8 cellular contexts compared by ENCODE assay signal in genomic region chr13:64723735-64724134, GRCh38.
DNase-seq lines count a peak whose midpoint lies in the region; FAIRE-seq and TF ChIP-seq lines count a peak whose summit lies in the region.
"Had no signal": no experiment of that assay in that cellular context is flagged by ENCODE, and none has a peak within 500 bp of the region (broad histone marks: within the 10 kb centered on the region; RNA-seq: fewer than 3 reads in every experiment).

No MANE protein-coding gene starts in this region.

- H3K9me3 ChIP-seq in SJSA1 (replicated peaks) = no peaks in the 10 kb centered on the region

- no peak for TF ChIP-seq POLR2A in GM12892 (IDR thresholded peaks at IDR 0.05; ENCODE audit: low read depth, low read length)

- H3K36me3 ChIP-seq in SJSA1 = no peaks in the 10 kb centered on the region

- peak; percentile 43 for DNase-seq in HEK293T (ENCODE audit: extremely low spot score)
- DNase-seq in SJSA1 (ENCODE audit: low read depth in 1 of 2, low spot score in 2 of 2) = peak; percentile 68 to 87
- DNase-seq in fibroblast of pulmonary artery (ENCODE audit: low read depth) = peak; percentile 97
- DNase-seq in skeletal muscle cell (ENCODE audit: low read depth) = peak; percentile 82
- DNase-seq in activated CD4-positive, alpha-beta T cell treated with anti-CD3 and anti-CD28 coated beads for 48 hours = no peak
- DNase-seq in GM12892 (ENCODE audit: insufficient read length) = no peak
- no peak for DNase-seq in DMS153 treated with DMSO at 0.1 percent for 48 hours (lab: John Stamatoyannopoulos, UW; ENCODE audit: unreplicated experiment)
- DNase-seq: naive thymus-derived CD4-positive, alpha-beta T cell had no signal

- H3K4me1 ChIP-seq in SJSA1 (replicated peaks) = peaks cover 15% of the 10 kb centered on the region

- no peak for TF ChIP-seq CTCF in fibroblast of pulmonary artery (IDR thresholded peaks at IDR 0.05; ENCODE audit: low read length, missing control alignments)

- no peak for FAIRE-seq in GM12892 (lab: Jason Lieb, UNC)

- H3K27me3 ChIP-seq in SJSA1 (replicated peaks) = no peaks in the 10 kb centered on the region

- CTCF ChIA-PET in HEK293T (lab: Yijun Ruan, JAX) = interaction anchor here (0.5 kb wide), 1 partner anchor 1839 kb away, joined by 3 read pairs; no protein-coding TSS in a partner anchor

- H3K4me3 ChIP-seq in SJSA1 (no peak overlapping the region), fibroblast of pulmonary artery (replicated peaks; ENCODE audit: low read depth, low read length) (no peak overlapping the region), skeletal muscle cell (ENCODE audit: low read depth, low read length) (no peak overlapping the region)

- H3K27ac ChIP-seq in SJSA1 = peak overlapping the region; percentile 73

- POLR2A ChIA-PET in HEK293T (lab: Yijun Ruan, JAX) = no interaction called here

TF ChIP-seq in HEK293T, 16 proteins besides CTCF, POLR2A, EP300 and RAD21:
- no peak for TF ChIP-seq LEF1 (IDR thresholded peaks at IDR 0.05; ENCODE audit: borderline replicate concordance)
- TF ChIP-seq L3MBTL2 (conservative IDR thresholded peaks at IDR 0.05) = no peak
- no peak for TF ChIP-seq FOXM1 (IDR thresholded peaks at IDR 0.05; ENCODE audit: borderline replicate concordance)
- TF ChIP-seq CTBP1 (IDR thresholded peaks at IDR 0.05; ENCODE audit: borderline replicate concordance) = no peak
- no peak for TF ChIP-seq BHLHE40 (IDR thresholded peaks at IDR 0.05; ENCODE audit: borderline replicate concordance)
- no peak for TF ChIP-seq NFRKB (IDR thresholded peaks at IDR 0.05)
- no peak for TF ChIP-seq FOXK2 (IDR thresholded peaks at IDR 0.05)
- TF ChIP-seq FOXA1 (IDR thresholded peaks at IDR 0.05) = no peak
- TF ChIP-seq SUZ12 (IDR thresholded peaks at IDR 0.05) = no peak
- TF ChIP-seq HDGF (IDR thresholded peaks at IDR 0.05; ENCODE audit: borderline replicate concordance) = no peak
- TF ChIP-seq ELF4 (IDR thresholded peaks at IDR 0.05) = no peak
- TF ChIP-seq SP1 (IDR thresholded peaks at IDR 0.05) = no peak
- TF ChIP-seq, protein P1, sequence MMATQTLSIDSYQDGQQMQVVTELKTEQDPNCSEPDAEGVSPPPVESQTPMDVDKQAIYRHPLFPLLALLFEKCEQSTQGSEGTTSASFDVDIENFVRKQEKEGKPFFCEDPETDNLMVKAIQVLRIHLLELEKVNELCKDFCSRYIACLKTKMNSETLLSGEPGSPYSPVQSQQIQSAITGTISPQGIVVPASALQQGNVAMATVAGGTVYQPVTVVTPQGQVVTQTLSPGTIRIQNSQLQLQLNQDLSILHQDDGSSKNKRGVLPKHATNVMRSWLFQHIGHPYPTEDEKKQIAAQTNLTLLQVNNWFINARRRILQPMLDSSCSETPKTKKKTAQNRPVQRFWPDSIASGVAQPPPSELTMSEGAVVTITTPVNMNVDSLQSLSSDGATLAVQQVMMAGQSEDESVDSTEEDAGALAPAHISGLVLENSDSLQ (IDR thresholded peaks at IDR 0.05) = no peak
- TF ChIP-seq TARDBP (IDR thresholded peaks at IDR 0.05) = no peak

Comparison
In these comparisons a context has a peak if more than half of its experiments do, and no peak if none do; other contexts are left out.
1. DNase-seq: peak in HEK293T (single experiment), SJSA1 (2 of 2), fibroblast of pulmonary artery (single experiment) and skeletal muscle cell (single experiment); none in activated CD4-positive, alpha-beta T cell treated with anti-CD3 and anti-CD28 coated beads for 48 hours (single experiment), GM12892 (single experiment) and DMS153 treated with DMSO at 0.1 percent for 48 hours (single experiment).